ENCODE assay signal across 18 cellular contexts in the genomic region with DNA sequence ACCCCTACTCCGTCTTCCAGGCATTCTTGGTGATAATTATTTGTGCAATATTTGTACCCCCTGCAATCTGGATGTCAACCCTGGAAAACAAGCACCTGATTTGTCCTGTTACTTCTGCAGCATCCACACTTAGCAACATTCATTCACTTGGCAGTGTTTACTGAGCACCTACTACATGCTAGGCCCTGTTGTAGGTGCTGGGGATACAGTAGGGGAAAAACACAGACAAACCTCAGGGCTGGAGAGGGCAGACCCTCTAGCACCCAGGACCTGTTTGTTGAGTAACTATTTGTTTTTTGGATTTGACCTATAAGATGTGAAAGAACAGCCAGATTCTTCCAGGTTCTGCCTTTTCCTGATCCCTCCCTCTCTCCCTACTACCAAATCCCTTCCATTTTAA. TPM values are rescaled to one million over a fixed set of nuclear protein-coding genes. Genes with fewer than 3 reads are reported as not detected.
A peak's percentile ranks its signal among the peaks of the same experiment; 100 is the strongest.
DNase-seq lines count a peak whose midpoint lies in the region; ATAC-seq, FAIRE-seq and TF ChIP-seq lines count a peak whose summit lies in the region.
"Had no signal": no experiment of that assay in that cellular context is flagged by ENCODE, and none has a peak within 500 bp of the region (broad histone marks: within the 10 kb centered on the region; RNA-seq: fewer than 3 reads in every experiment).

No MANE protein-coding gene starts in this region.

- intact Hi-C loops in Panc1 (cut with micrococcal nuclease; ENCODE audit: unreplicated experiment), result no loop called here
- intact Hi-C loops in HepG2 (cut with micrococcal nuclease; ENCODE audit: unreplicated experiment), result no loop called here
- intact Hi-C loops in spleen (cut with DNase I; ENCODE audit: low total_unique reads), result no loop called here

- no peak for DNase-seq in Panc1 (ENCODE audit: low read depth, low spot score)
- no peak for DNase-seq in HepG2 (ENCODE audit: low spot score)
- no peak for DNase-seq in spleen
- no peak for DNase-seq in NOMO-1 treated with dmso at 0.1 percent for 144 hours (lab: John Stamatoyannopoulos, UW; ENCODE audit: unreplicated experiment)
- DNase-seq in activated naive CD4-positive, alpha-beta T cell treated with Interleukin-2 at 50 U/mL for 16 hours, result no peak
- DNase-seq: CD8-positive, alpha-beta T cell; DMS53; HCEC 1CT; NCI-H1105; NCI-H2081; NCI-H748 treated with DMSO at 0.1 percent for 48 hours; RPMI8226; SIG-M5 had no signal

- no peak for FAIRE-seq in HepG2 (lab: Jason Lieb, UNC)
- FAIRE-seq: A204.1, GM12891 had no signal

- no peaks in the 10 kb centered on the region for H3K9me3 ChIP-seq in BLaER1
- H3K9me3 ChIP-seq in Panc1 (ENCODE audit: control insufficient read depth, insufficient read depth, low read depth, low read length), result no peaks in the 10 kb centered on the region
- no peaks in the 10 kb centered on the region for H3K9me3 ChIP-seq in HepG2 (ENCODE audit: low read length)
- no peaks in the 10 kb centered on the region for H3K9me3 ChIP-seq in spleen

- peaks cover 89% of the 10 kb centered on the region for H4K20me1 ChIP-seq in BLaER1
- H4K20me1 ChIP-seq in HepG2 (ENCODE audit: insufficient read depth, low read length), result peaks cover 31% of the 10 kb centered on the region

- peaks cover 55% of the 10 kb centered on the region for H3K4me1 ChIP-seq in BLaER1
- H3K4me1 ChIP-seq in Panc1 (ENCODE audit: control insufficient read depth, insufficient read depth, low read length), result peaks cover 32% of the 10 kb centered on the region
- peaks cover 66% of the 10 kb centered on the region for H3K4me1 ChIP-seq in HepG2 (ENCODE audit: insufficient read depth, low read length)
- peaks cover 8 to 86% (median 37%) of the 10 kb centered on the region in 6 donors for H3K4me1 ChIP-seq in spleen

- H3K79me2 ChIP-seq in HepG2 (ENCODE audit: insufficient read depth, low read length), result peaks cover 65% of the 10 kb centered on the region

- TF ChIP-seq RAD21 in HepG2 (CRISPR knock-in tag; IDR thresholded peaks at IDR 0.05), result no peak

- H3K36me3 ChIP-seq in BLaER1 (peaks cover 43% of the 10 kb centered on the region), Panc1 (ENCODE audit: control insufficient read depth, insufficient read depth, low read length) (no peaks in the 10 kb centered on the region), HepG2 (replicated peaks in 1 of 2; ENCODE audit: control insufficient read depth in 1 of 2, insufficient read depth in 2 of 2, low read length in 2 of 2) (peaks cover 5 to 19% of the 10 kb centered on the region in 2 experiments; a peak in 4 of 5 replicates), spleen (peaks cover 0 to 28% (median 0%) of the 10 kb centered on the region in 6 donors)

- no peak for ATAC-seq in Panc1
- ATAC-seq in HepG2, result no peak
- ATAC-seq in HG03571 (IDR thresholded peaks at IDR 0.05; ENCODE audit: unreplicated experiment), result no peak
- ATAC-seq: CD8-positive, alpha-beta T cell had no signal

- WGBS in HepG2 (ENCODE audit: low lambda C conversion rate), result 92% methylated on average over 1 of the region's 1 CpG
- 71 to 84% (median 73%) methylated on average over 1 of the region's 1 CpG for WGBS in spleen, 5 donors

- POLR2A ChIA-PET in Panc1 (lab: Charles Lee), result no interaction called here
- POLR2A ChIA-PET in HepG2 (lab: Yijun Ruan, JAX), result interaction anchor here (2.9 kb wide), 1 partner anchor 9 kb away, joined by 11 read pairs; a partner anchor contains a TSS

- BruUV-seq in Panc1 (replicated peaks; lab: Mats Ljungman, UMichigan) (TSS peak; percentile 64), HepG2 (replicated peaks; lab: Mats Ljungman, UMichigan) (no TSS peak)

- H3K4me3 ChIP-seq in BLaER1 (no peak overlapping the region), Panc1 (ENCODE audit: low read depth in 2 of 2, low read length in 2 of 2) (no peak overlapping the region), HepG2 (replicated peaks in 1 of 3; ENCODE audit: insufficient read depth in 1 of 3, low read depth in 2 of 3, low read length in 3 of 3) (no peak overlapping the region), spleen (no peak overlapping the region)
- H3K4me3 ChIP-seq: GM23338 had no signal

- TF ChIP-seq POLR2A in HepG2 (IDR thresholded peaks at IDR 0.05; ENCODE audit: insufficient read depth in 1 of 2, low read depth in 2 of 2, low read length in 2 of 2), result no peak
- no peak for TF ChIP-seq POLR2A in spleen (IDR thresholded peaks at IDR 0.05)

- CTCF ChIA-PET in Panc1 (lab: Charles Lee) (interaction anchor here (0.7 kb wide), 1 partner anchor 145 kb away, joined by 3 read pairs; no protein-coding TSS in a partner anchor), HepG2 (lab: Yijun Ruan, JAX; ENCODE audit: low intra/inter-chr PET ratio, low total read pairs) (no interaction called here)

- H3K27me3 ChIP-seq in BLaER1 (no peaks in the 10 kb centered on the region), Panc1 (ENCODE audit: control insufficient read depth, insufficient read depth, low read length) (no peaks in the 10 kb centered on the region), HepG2 (ENCODE audit: control insufficient read depth in 1 of 2, insufficient read depth in 2 of 2, low read length in 2 of 2) (no peaks in the 10 kb centered on the region), spleen (replicated peaks in 1 of 7) (no peaks in the 10 kb centered on the region)

- no peak overlapping the region for H3K9ac ChIP-seq in BLaER1
- H3K9ac ChIP-seq in HepG2 (ENCODE audit: insufficient read depth, low read depth, low read length), result no peak overlapping the region

- H3K4me2 ChIP-seq in BLaER1, result peak overlapping the region; percentile 78
- H3K4me2 ChIP-seq in HepG2 (ENCODE audit: low read depth, low read length), result no peak overlapping the region
- H3K4me2 ChIP-seq: GM23338 had no signal

- TF ChIP-seq CTCF in Panc1 (IDR thresholded peaks at IDR 0.05), result no peak
- no peak for TF ChIP-seq CTCF in HepG2 (CRISPR knock-in tag; IDR thresholded peaks at IDR 0.05)
- TF ChIP-seq CTCF in spleen (IDR thresholded peaks at IDR 0.05 in 8 of 11, conservative IDR thresholded peaks at IDR 0.05 in 3 of 11), result no peak

- TF ChIP-seq EP300 in HepG2 (IDR thresholded peaks at IDR 0.05; ENCODE audit: low read depth in 2 of 2, low read length in 2 of 2) (no peak), HepG2 (CRISPR knock-in tag; IDR thresholded peaks at IDR 0.05; ENCODE audit: borderline replicate concordance) (no peak)

- in situ Hi-C loops in Panc1 (cut with HindIII; ENCODE audit: low pct_unique_long_range_greater_than_20kb, low sequenced_read_pairs) (no loop called here), HepG2 (cut with HindIII; ENCODE audit: extremely low pct_ligation_motif_present, low pct_unique_long_range_greater_than_20kb) (no loop called here)

- H3K27ac ChIP-seq in BLaER1 (peak overlapping the region; percentile 83), Panc1 (ENCODE audit: low read length) (peak overlapping the region; percentile 63), HepG2 (ENCODE audit: extremely low read length, insufficient read depth, low read length) (peak overlapping the region; percentile 72), spleen (peak overlapping the region in 5 of 8 donors; percentile 71 to 84 (median 74))

- H2AFZ ChIP-seq in HepG2 (ENCODE audit: low read length), result no peak overlapping the region
- H2AFZ ChIP-seq: GM23338 had no signal

RNA-seq across cellular contexts. Expression of a gene that starts 9.5 kb away (rescaled TPM):
- total RNA-seq in Panc1 (2021; ENCODE audit: unreplicated experiment) (104 TPM), HepG2 (2016; rRNA removed; fragmentation: Illumina TruSeq; extraction: Trizol) (32.7 and 75.4 TPM in 2 replicates), spleen (100 to 1,000 TPM in 4 of 7 donors, 10 to 100 TPM in 3; 94.1 to 136 (median 101) TPM)
- polyA plus RNA-seq in Panc1 (2012; ENCODE audit: insufficient read length), result 180 TPM
- total RNA-seq in HepG2 (2016; cell fraction: cytosol; rRNA removed; fragmentation: Illumina TruSeq; extraction: Trizol; ENCODE audit: low read depth), result 14.1 and 16.2 TPM in 2 replicates
- total RNA-seq in HepG2 (2016; cell fraction: insoluble cytoplasmic fraction; rRNA removed; fragmentation: Illumina TruSeq; extraction: Trizol), result 26.6 and 79.7 TPM in 2 replicates
- 27.2 and 31.1 TPM in 2 replicates for total RNA-seq in HepG2 (2016; cell fraction: membrane; rRNA removed; fragmentation: Illumina TruSeq; extraction: Trizol)
- 65.4 and 75.4 TPM in 2 replicates for total RNA-seq in HepG2 (2016; cell fraction: nucleus; rRNA removed; fragmentation: Illumina TruSeq; extraction: Trizol)
- polyA plus RNA-seq in HepG2 (2011; rRNA removed) (114 and 164 TPM in 2 replicates), spleen (10 to 100 TPM; 14.3 to 57.1 (median 41.6) TPM)
- polyA plus RNA-seq in HepG2 (2011; cell fraction: cytosol; rRNA removed), result 99.1 and 107 TPM in 2 replicates
- 78.9 and 91.7 TPM in 2 replicates for polyA plus RNA-seq in HepG2 (2011; cell fraction: nucleus; rRNA removed)
- polyA plus RNA-seq in HepG2 (2012), result 75.5 and 159 TPM in 2 replicates
- 13.2 and 14.3 TPM in 2 replicates for polyA plus RNA-seq in HepG2 (2016; cell fraction: cytosol; fragmentation: Illumina TruSeq; extraction: Trizol; ENCODE audit: low read depth)
- 33.0 and 42.6 TPM in 2 replicates for polyA plus RNA-seq in HepG2 (2016; cell fraction: insoluble cytoplasmic fraction; fragmentation: Illumina TruSeq; extraction: Trizol; ENCODE audit: low read depth)
- polyA plus RNA-seq in HepG2 (2016; cell fraction: membrane; fragmentation: Illumina TruSeq; extraction: Trizol; ENCODE audit: low read depth), result 24.0 and 26.9 TPM in 2 replicates
- polyA plus RNA-seq in HepG2 (2016; cell fraction: nucleus; fragmentation: Illumina TruSeq; extraction: Trizol; ENCODE audit: insufficient read depth, low read depth), result 142 TPM in 2 replicates
- polyA minus RNA-seq in HepG2 (2011; rRNA and poly(A)+ RNA removed; ENCODE audit: low replicate concordance), result 35.2 and 152 TPM in 2 replicates
- 59.6 and 69.2 TPM in 2 replicates for polyA minus RNA-seq in HepG2 (2011; cell fraction: cytosol; rRNA and poly(A)+ RNA removed)
- polyA minus RNA-seq in HepG2 (2011; cell fraction: nucleus; rRNA and poly(A)+ RNA removed), result 28.7 and 29.8 TPM in 2 replicates

RNA-seq across cellular contexts. Expression of a gene that starts 35.4 kb away (rescaled TPM):
- 147 TPM for total RNA-seq in Panc1 (2021; ENCODE audit: unreplicated experiment)
- polyA plus RNA-seq in Panc1 (2012; ENCODE audit: insufficient read length), result 136 TPM
- total RNA-seq in HepG2 (2016; rRNA removed; fragmentation: Illumina TruSeq; extraction: Trizol), result 84.5 and 110 TPM in 2 replicates
- 53.8 and 61.2 TPM in 2 replicates for total RNA-seq in HepG2 (2016; cell fraction: cytosol; rRNA removed; fragmentation: Illumina TruSeq; extraction: Trizol; ENCODE audit: low read depth)
- 80.8 and 107 TPM in 2 replicates for total RNA-seq in HepG2 (2016; cell fraction: insoluble cytoplasmic fraction; rRNA removed; fragmentation: Illumina TruSeq; extraction: Trizol)
- 83.6 and 90.9 TPM in 2 replicates for total RNA-seq in HepG2 (2016; cell fraction: membrane; rRNA removed; fragmentation: Illumina TruSeq; extraction: Trizol)
- total RNA-seq in HepG2 (2016; cell fraction: nucleus; rRNA removed; fragmentation: Illumina TruSeq; extraction: Trizol), result 53.3 and 59.8 TPM in 2 replicates
- 72.0 and 80.8 TPM in 2 replicates for polyA plus RNA-seq in HepG2 (2011; rRNA removed)
- 70.1 and 101 TPM in 2 replicates for polyA plus RNA-seq in HepG2 (2011; cell fraction: cytosol; rRNA removed)
- 86.1 and 90.7 TPM in 2 replicates for polyA plus RNA-seq in HepG2 (2011; cell fraction: nucleus; rRNA removed)
- polyA plus RNA-seq in HepG2 (2012), result 50.6 and 56.9 TPM in 2 replicates
- polyA plus RNA-seq in HepG2 (2016; cell fraction: cytosol; fragmentation: Illumina TruSeq; extraction: Trizol; ENCODE audit: low read depth), result 78.5 and 80.1 TPM in 2 replicates
- 123 and 139 TPM in 2 replicates for polyA plus RNA-seq in HepG2 (2016; cell fraction: insoluble cytoplasmic fraction; fragmentation: Illumina TruSeq; extraction: Trizol; ENCODE audit: low read depth)
- 85.7 and 87.8 TPM in 2 replicates for polyA plus RNA-seq in HepG2 (2016; cell fraction: membrane; fragmentation: Illumina TruSeq; extraction: Trizol; ENCODE audit: low read depth)
- polyA plus RNA-seq in HepG2 (2016; cell fraction: nucleus; fragmentation: Illumina TruSeq; extraction: Trizol; ENCODE audit: insufficient read depth, low read depth), result 130 and 133 TPM in 2 replicates
- polyA minus RNA-seq in HepG2 (2011; rRNA and poly(A)+ RNA removed; ENCODE audit: low replicate concordance), result 89.9 and 116 TPM in 2 replicates
- 25.4 and 31.5 TPM in 2 replicates for polyA minus RNA-seq in HepG2 (2011; cell fraction: cytosol; rRNA and poly(A)+ RNA removed)
- polyA minus RNA-seq in HepG2 (2011; cell fraction: nucleus; rRNA and poly(A)+ RNA removed), result 14.4 and 14.8 TPM in 2 replicates
- 10 to 100 TPM; 25.8 to 49.0 (median 33.0) TPM for total RNA-seq in spleen
- polyA plus RNA-seq in spleen, result 10 to 100 TPM; 19.3 to 33.9 (median 30.4) TPM

RNA-seq across cellular contexts. Expression of a gene that starts 46.7 kb away (rescaled TPM):
- total RNA-seq in Panc1 (2021; ENCODE audit: unreplicated experiment), result 21.5 TPM
- 85.2 TPM for polyA plus RNA-seq in Panc1 (2012; ENCODE audit: insufficient read length)
- total RNA-seq in HepG2 (2016; rRNA removed; fragmentation: Illumina TruSeq; extraction: Trizol), result 30.6 and 51.2 TPM in 2 replicates
- 13.8 and 14.2 TPM in 2 replicates for total RNA-seq in HepG2 (2016; cell fraction: cytosol; rRNA removed; fragmentation: Illumina TruSeq; extraction: Trizol; ENCODE audit: low read depth)
- 22.1 and 59.2 TPM in 2 replicates for total RNA-seq in HepG2 (2016; cell fraction: insoluble cytoplasmic fraction; rRNA removed; fragmentation: Illumina TruSeq; extraction: Trizol)
- total RNA-seq in HepG2 (2016; cell fraction: membrane; rRNA removed; fragmentation: Illumina TruSeq; extraction: Trizol), result 23.6 and 25.3 TPM in 2 replicates
- 82.3 and 107 TPM in 2 replicates for total RNA-seq in HepG2 (2016; cell fraction: nucleus; rRNA removed; fragmentation: Illumina TruSeq; extraction: Trizol)
- 62.7 and 68.0 TPM in 2 replicates for polyA plus RNA-seq in HepG2 (2011; rRNA removed)
- 30.5 and 43.7 TPM in 2 replicates for polyA plus RNA-seq in HepG2 (2011; cell fraction: cytosol; rRNA removed)
- 347 and 430 TPM in 2 replicates for polyA plus RNA-seq in HepG2 (2011; cell fraction: nucleus; rRNA removed)
- polyA plus RNA-seq in HepG2 (2012), result 225 and 263 TPM in 2 replicates
- 20.9 and 22.6 TPM in 2 replicates for polyA plus RNA-seq in HepG2 (2016; cell fraction: cytosol; fragmentation: Illumina TruSeq; extraction: Trizol; ENCODE audit: low read depth)
- polyA plus RNA-seq in HepG2 (2016; cell fraction: insoluble cytoplasmic fraction; fragmentation: Illumina TruSeq; extraction: Trizol; ENCODE audit: low read depth), result 55.5 and 77.0 TPM in 2 replicates
- polyA plus RNA-seq in HepG2 (2016; cell fraction: membrane; fragmentation: Illumina TruSeq; extraction: Trizol; ENCODE audit: low read depth), result 33.0 and 38.0 TPM in 2 replicates
- polyA plus RNA-seq in HepG2 (2016; cell fraction: nucleus; fragmentation: Illumina TruSeq; extraction: Trizol; ENCODE audit: insufficient read depth, low read depth), result 426 and 433 TPM in 2 replicates
- polyA minus RNA-seq in HepG2 (2011; rRNA and poly(A)+ RNA removed; ENCODE audit: low replicate concordance), result 67.0 TPM in 1 of 2 replicates, not detected in the other
- polyA minus RNA-seq in HepG2 (2011; cell fraction: cytosol; rRNA and poly(A)+ RNA removed), result 53.4 and 68.9 TPM in 2 replicates
- 37.1 and 45.6 TPM in 2 replicates for polyA minus RNA-seq in HepG2 (2011; cell fraction: nucleus; rRNA and poly(A)+ RNA removed)
- 10 to 100 TPM; 26.3 to 64.8 (median 55.6) TPM for total RNA-seq in spleen
- polyA plus RNA-seq in spleen, result 10 to 100 TPM in 1 of 3 donors, 1 to 10 TPM in 2; 4.9 to 28.6 (median 8.0) TPM
- total RNA-seq: CD8-positive, alpha-beta T cell had no signal

RNA-seq across cellular contexts. Expression of a gene that starts 50.0 kb away (rescaled TPM):
- total RNA-seq in Panc1 (2021; ENCODE audit: unreplicated experiment), result 780 TPM
- polyA plus RNA-seq in Panc1 (2012; ENCODE audit: insufficient read length), result 1,409 TPM
- total RNA-seq in HepG2 (2016; rRNA removed; fragmentation: Illumina TruSeq; extraction: Trizol), result 458 and 1,328 TPM in 2 replicates
- total RNA-seq in HepG2 (2016; cell fraction: cytosol; rRNA removed; fragmentation: Illumina TruSeq; extraction: Trizol; ENCODE audit: low read depth), result 159 and 166 TPM in 2 replicates
- total RNA-seq in HepG2 (2016; cell fraction: insoluble cytoplasmic fraction; rRNA removed; fragmentation: Illumina TruSeq; extraction: Trizol), result 502 and 1,332 TPM in 2 replicates
- 224 and 230 TPM in 2 replicates for total RNA-seq in HepG2 (2016; cell fraction: membrane; rRNA removed; fragmentation: Illumina TruSeq; extraction: Trizol)
- 800 and 999 TPM in 2 replicates for total RNA-seq in HepG2 (2016; cell fraction: nucleus; rRNA removed; fragmentation: Illumina TruSeq; extraction: Trizol)
- polyA plus RNA-seq in HepG2 (2011; rRNA removed), result 1,470 and 1,944 TPM in 2 replicates
- polyA plus RNA-seq in HepG2 (2011; cell fraction: cytosol; rRNA removed), result 2,997 and 3,700 TPM in 2 replicates
- polyA plus RNA-seq in HepG2 (2011; cell fraction: nucleus; rRNA removed), result 1,674 and 2,058 TPM in 2 replicates
- 709 and 938 TPM in 2 replicates for polyA plus RNA-seq in HepG2 (2012)
- 177 and 191 TPM in 2 replicates for polyA plus RNA-seq in HepG2 (2016; cell fraction: cytosol; fragmentation: Illumina TruSeq; extraction: Trizol; ENCODE audit: low read depth)
- polyA plus RNA-seq in HepG2 (2016; cell fraction: insoluble cytoplasmic fraction; fragmentation: Illumina TruSeq; extraction: Trizol; ENCODE audit: low read depth), result 450 and 491 TPM in 2 replicates
- 185 and 190 TPM in 2 replicates for polyA plus RNA-seq in HepG2 (2016; cell fraction: membrane; fragmentation: Illumina TruSeq; extraction: Trizol; ENCODE audit: low read depth)
- 1,533 and 1,741 TPM in 2 replicates for polyA plus RNA-seq in HepG2 (2016; cell fraction: nucleus; fragmentation: Illumina TruSeq; extraction: Trizol; ENCODE audit: insufficient read depth, low read depth)
- polyA minus RNA-seq in HepG2 (2011; rRNA and poly(A)+ RNA removed; ENCODE audit: low replicate concordance), result 0.40 and 224 TPM in 2 replicates
- polyA minus RNA-seq in HepG2 (2011; cell fraction: cytosol; rRNA and poly(A)+ RNA removed), result 272 and 395 TPM in 2 replicates
- polyA minus RNA-seq in HepG2 (2011; cell fraction: nucleus; rRNA and poly(A)+ RNA removed), result 73.5 and 101 TPM in 2 replicates
- 1,000 to 10,000 TPM in 1 of 7 donors, 100 to 1,000 TPM in 6; 321 to 2,099 (median 745) TPM for total RNA-seq in spleen
- polyA plus RNA-seq in spleen, result 1,000 to 10,000 TPM in 1 of 3 donors, 100 to 1,000 TPM in 2; 198 to 1,046 (median 619) TPM

RNA-seq across cellular contexts. Expression of a gene that starts 58.8 kb away (rescaled TPM):
- total RNA-seq in Panc1 (2021; ENCODE audit: unreplicated experiment) (48.5 TPM), HepG2 (2016; rRNA removed; fragmentation: Illumina TruSeq; extraction: Trizol) (417 and 600 TPM in 2 replicates), spleen (100 to 1,000 TPM in 6 of 7 donors, 10 to 100 TPM in 1; 90.0 to 355 (median 195) TPM)
- polyA plus RNA-seq in Panc1 (2012; ENCODE audit: insufficient read length), result 47.0 TPM
- total RNA-seq in HepG2 (2016; cell fraction: cytosol; rRNA removed; fragmentation: Illumina TruSeq; extraction: Trizol; ENCODE audit: low read depth), result 534 and 640 TPM in 2 replicates
- 415 and 575 TPM in 2 replicates for total RNA-seq in HepG2 (2016; cell fraction: insoluble cytoplasmic fraction; rRNA removed; fragmentation: Illumina TruSeq; extraction: Trizol)
- total RNA-seq in HepG2 (2016; cell fraction: membrane; rRNA removed; fragmentation: Illumina TruSeq; extraction: Trizol), result 550 and 704 TPM in 2 replicates
- total RNA-seq in HepG2 (2016; cell fraction: nucleus; rRNA removed; fragmentation: Illumina TruSeq; extraction: Trizol), result 303 and 371 TPM in 2 replicates
- polyA plus RNA-seq in HepG2 (2011; rRNA removed) (1,235 and 1,480 TPM in 2 replicates), spleen (100 to 1,000 TPM in 2 of 3 donors, 10 to 100 TPM in 1; 99.4 to 465 (median 348) TPM)
- 789 and 856 TPM in 2 replicates for polyA plus RNA-seq in HepG2 (2011; cell fraction: cytosol; rRNA removed)
- 221 and 239 TPM in 2 replicates for polyA plus RNA-seq in HepG2 (2011; cell fraction: nucleus; rRNA removed)
- polyA plus RNA-seq in HepG2 (2012), result 609 and 1,000 TPM in 2 replicates
- 629 and 790 TPM in 2 replicates for polyA plus RNA-seq in HepG2 (2016; cell fraction: cytosol; fragmentation: Illumina TruSeq; extraction: Trizol; ENCODE audit: low read depth)
- 381 and 408 TPM in 2 replicates for polyA plus RNA-seq in HepG2 (2016; cell fraction: insoluble cytoplasmic fraction; fragmentation: Illumina TruSeq; extraction: Trizol; ENCODE audit: low read depth)
- polyA plus RNA-seq in HepG2 (2016; cell fraction: membrane; fragmentation: Illumina TruSeq; extraction: Trizol; ENCODE audit: low read depth), result 501 and 616 TPM in 2 replicates
- polyA plus RNA-seq in HepG2 (2016; cell fraction: nucleus; fragmentation: Illumina TruSeq; extraction: Trizol; ENCODE audit: insufficient read depth, low read depth), result 540 and 648 TPM in 2 replicates
- 364 TPM in 1 of 2 replicates, not detected in the other for polyA minus RNA-seq in HepG2 (2011; rRNA and poly(A)+ RNA removed; ENCODE audit: low replicate concordance)
- polyA minus RNA-seq in HepG2 (2011; cell fraction: cytosol; rRNA and poly(A)+ RNA removed), result 191 and 220 TPM in 2 replicates
- 50.5 and 79.1 TPM in 2 replicates for polyA minus RNA-seq in HepG2 (2011; cell fraction: nucleus; rRNA and poly(A)+ RNA removed)
- total RNA-seq: CD8-positive, alpha-beta T cell had no signal
